20 cellular contexts compared by ENCODE assay signal in genomic region chr4:61630548-61630947, GRCh38.
DNase-seq lines count a peak whose midpoint lies in the region; ATAC-seq and TF ChIP-seq lines count a peak whose summit lies in the region.
"Had no signal": no experiment of that assay in that cellular context is flagged by ENCODE, and none has a peak within 500 bp of the region (broad histone marks: within the 10 kb centered on the region; RNA-seq: fewer than 3 reads in every experiment).

No MANE protein-coding gene starts in this region.

- H3K23ac ChIP-seq in IMR-90 (ENCODE audit: low read depth, low read length), result no peak overlapping the region
- H3K23ac ChIP-seq in neuronal stem cell (ENCODE audit: low read depth, low read length, poor library complexity), result no peak overlapping the region

- no peak overlapping the region for H3K27ac ChIP-seq in IMR-90 (ENCODE audit: insufficient read depth, low read length)
- no peak overlapping the region for H3K27ac ChIP-seq in neuronal stem cell (replicated peaks; ENCODE audit: low read length)
- H3K27ac ChIP-seq: A549; BLaER1 treated with 17β-estradiol and CSF1 and Interleukin-3, amounts not matched to agents 10 nM and 100 nM; GM23248 had no signal

- H2BK15ac ChIP-seq in IMR-90 (ENCODE audit: low read depth, low read length) (no peak overlapping the region), neuronal stem cell (ENCODE audit: low read length) (no peak overlapping the region)

- no CpG with 5 or more reads among the region's 2 CpGs for WGBS in IMR-90 (ENCODE audit: extremely low coverage in 2 of 2, insufficient read length in 1 of 2), 2 experiments
- no CpG with 5 or more reads among the region's 2 CpGs for WGBS in neuronal stem cell (ENCODE audit: extremely low coverage in 2 of 2, insufficient read length in 2 of 2, insufficient replicate concordance in 1 of 2), 2 donors

- no peak overlapping the region for H4K5ac ChIP-seq in IMR-90 (ENCODE audit: low read depth, low read length)

- H2BK12ac ChIP-seq in neuronal stem cell (ENCODE audit: low read length), result no peak overlapping the region

- H3K9me3 ChIP-seq in IMR-90 (ENCODE audit: control insufficient read depth, insufficient read depth, low read length) (no peaks in the 10 kb centered on the region), mucosa of descending colon (no peaks in the 10 kb centered on the region), neuronal stem cell (replicated peaks in 1 of 2; ENCODE audit: control insufficient read depth in 2 of 2, insufficient read depth in 1 of 2, low read depth in 1 of 2, low read length in 2 of 2) (no peaks in the 10 kb centered on the region)
- H3K9me3 ChIP-seq: A549; BE2C; BLaER1 treated with 17β-estradiol and CSF1 and Interleukin-3, amounts not matched to agents 10 nM and 100 nM had no signal

- no peak overlapping the region for H3K4ac ChIP-seq in IMR-90 (ENCODE audit: low read depth, low read length)
- no peak overlapping the region for H3K4ac ChIP-seq in neuronal stem cell (ENCODE audit: low read length)

- TF ChIP-seq CTCF in IMR-90 (conservative IDR thresholded peaks at IDR 0.05; ENCODE audit: low read depth, low read length) (no peak), mucosa of descending colon (IDR thresholded peaks at IDR 0.05) (no peak), GM13976 (IDR thresholded peaks at IDR 0.05; ENCODE audit: borderline replicate concordance, control extremely low read depth, extremely low read depth, insufficient read depth, missing control alignments) (no peak)

- no peak for TF ChIP-seq POLR2A in IMR-90 (IDR thresholded peaks at IDR 0.05; ENCODE audit: low read depth, low read length)

- no peaks in the 10 kb centered on the region for H3K9me1 ChIP-seq in IMR-90 (ENCODE audit: insufficient read depth, low read length)

- TF ChIP-seq RAD21 in IMR-90 (IDR thresholded peaks at IDR 0.05; ENCODE audit: low read length), result no peak

- H3K14ac ChIP-seq in IMR-90 (replicated peaks; ENCODE audit: low read depth, low read length), result no peak overlapping the region
- H3K14ac ChIP-seq in neuronal stem cell (ENCODE audit: low read length), result no peak overlapping the region

- H3K79me1 ChIP-seq in IMR-90 (ENCODE audit: low read depth in 1 of 2, low read length in 2 of 2), result no peaks in the 10 kb centered on the region
- H3K79me1 ChIP-seq in neuronal stem cell (ENCODE audit: low read depth, low read length), result no peaks in the 10 kb centered on the region

- H3K9ac ChIP-seq in IMR-90 (ENCODE audit: low read depth, low read length) (no peak overlapping the region), neuronal stem cell (ENCODE audit: low read depth, low read length, poor library complexity) (no peak overlapping the region)
- H3K9ac ChIP-seq: BLaER1 treated with 17β-estradiol and CSF1 and Interleukin-3, amounts not matched to agents 10 nM and 100 nM; GM23248 had no signal

- ATAC-seq in IMR-90 (ENCODE audit: low read depth) (peak; percentile 48), left colon (peak; percentile 71), mucosa of descending colon (peak; percentile 55)
- ATAC-seq: A549 had no signal

- in situ Hi-C loops in IMR-90 (cut with MboI; ENCODE audit: low sequenced_read_pairs) (no loop called here), GM13976 (cut with MboI; ENCODE audit: low sequenced_read_pairs, unreplicated experiment) (no loop called here)

- H2BK120ac ChIP-seq in IMR-90 (ENCODE audit: low read depth, low read length), result no peak overlapping the region
- no peak overlapping the region for H2BK120ac ChIP-seq in neuronal stem cell (ENCODE audit: low read depth, low read length)

- H3K4me2 ChIP-seq in IMR-90 (ENCODE audit: low read depth, low read length) (no peak overlapping the region), neuronal stem cell (ENCODE audit: insufficient read depth, low read length, poor library complexity, severe bottlenecking) (no peak overlapping the region)
- H3K4me2 ChIP-seq: A549; BLaER1 treated with 17β-estradiol and CSF1 and Interleukin-3, amounts not matched to agents 10 nM and 100 nM had no signal

- no peak overlapping the region for H2BK20ac ChIP-seq in IMR-90 (ENCODE audit: low read depth, low read length)

- H3K27me3 ChIP-seq in IMR-90 (ENCODE audit: control insufficient read depth, insufficient read depth, low read length) (no peaks in the 10 kb centered on the region), neuronal stem cell (ENCODE audit: control insufficient read depth in 3 of 3, insufficient read depth in 3 of 3, low read depth in 1 of 3, low read length in 3 of 3) (no peaks in the 10 kb centered on the region)
- H3K27me3 ChIP-seq: BE2C; BLaER1 treated with 17β-estradiol and CSF1 and Interleukin-3, amounts not matched to agents 10 nM and 100 nM had no signal

- H4K91ac ChIP-seq in IMR-90 (ENCODE audit: insufficient read depth, low read depth, low read length) (no peak overlapping the region), neuronal stem cell (ENCODE audit: low read depth, low read length, poor library complexity) (no peak overlapping the region)

- H3K56ac ChIP-seq in IMR-90 (ENCODE audit: extremely low read depth, insufficient read depth, low read length), result no peak overlapping the region

- H3K4me1 ChIP-seq in IMR-90 (ENCODE audit: control insufficient read depth, insufficient read depth, low read length) (no peaks in the 10 kb centered on the region), mucosa of descending colon (ENCODE audit: low read depth) (peaks cover 6% of the 10 kb centered on the region), neuronal stem cell (ENCODE audit: control insufficient read depth in 2 of 2, insufficient read depth in 1 of 2, low read depth in 1 of 2, low read length in 2 of 2) (no peaks in the 10 kb centered on the region)
- H3K4me1 ChIP-seq: A549; BE2C; BLaER1 treated with 17β-estradiol and CSF1 and Interleukin-3, amounts not matched to agents 10 nM and 100 nM had no signal

- POLR2A ChIA-PET in IMR-90 (lab: Charles Lee; ENCODE audit: unreplicated experiment), result interaction anchor here (0.6 kb wide), 2 partner anchors 25 to 1278 kb away, joined by 3 read pairs; no protein-coding TSS in a partner anchor

- no peak overlapping the region for H2AFZ ChIP-seq in IMR-90 (replicated peaks; ENCODE audit: low read length, poor library complexity)
- H2AFZ ChIP-seq in neuronal stem cell (ENCODE audit: low read length), result no peak overlapping the region
- H2AFZ ChIP-seq: GM23248 had no signal

- no peak overlapping the region for H2AK9ac ChIP-seq in IMR-90 (replicated peaks; ENCODE audit: low read depth, low read length, poor library complexity)

- H3K36me3 ChIP-seq in IMR-90 (ENCODE audit: control insufficient read depth, insufficient read depth, low read length), result no peaks in the 10 kb centered on the region
- H3K36me3 ChIP-seq in mucosa of descending colon (ENCODE audit: low read depth), result no peaks in the 10 kb centered on the region
- H3K36me3 ChIP-seq in neuronal stem cell (replicated peaks in 1 of 2; ENCODE audit: control insufficient read depth in 2 of 2, insufficient read depth in 2 of 2, low read length in 2 of 2), result no peaks in the 10 kb centered on the region
- H3K36me3 ChIP-seq: BE2C; BLaER1 treated with 17β-estradiol and CSF1 and Interleukin-3, amounts not matched to agents 10 nM and 100 nM had no signal

- BruUV-seq in IMR-90 (replicated peaks; lab: Mats Ljungman, UMichigan), result no TSS peak

- no peaks in the 10 kb centered on the region for H4K20me1 ChIP-seq in IMR-90 (ENCODE audit: insufficient read depth, low read length)
- H4K20me1 ChIP-seq: BLaER1 treated with 17β-estradiol and CSF1 and Interleukin-3, amounts not matched to agents 10 nM and 100 nM had no signal

- H2AK5ac ChIP-seq in IMR-90 (ENCODE audit: low read depth, low read length) (no peak overlapping the region), neuronal stem cell (ENCODE audit: low read depth, low read length) (no peak overlapping the region)

- H3K4me3 ChIP-seq in IMR-90 (ENCODE audit: insufficient read depth, low read depth, low read length) (no peak overlapping the region), mucosa of descending colon (no peak overlapping the region), neuronal stem cell (ENCODE audit: low read length in 2 of 2) (no peak overlapping the region)
- H3K4me3 ChIP-seq: A549; BLaER1 treated with 17β-estradiol and CSF1 and Interleukin-3, amounts not matched to agents 10 nM and 100 nM; GM23248 had no signal

- H4K8ac ChIP-seq in IMR-90 (ENCODE audit: low read depth in 2 of 2, low read length in 2 of 2) (no peak overlapping the region), neuronal stem cell (ENCODE audit: low read depth, low read length) (no peak overlapping the region)

- dilution Hi-C loops in IMR-90 (cut with HindIII; ENCODE audit: low sequenced_read_pairs, unreplicated experiment), result no loop called here

- no peak overlapping the region; the same call in 1 of the 2 replicates for H3K18ac ChIP-seq in IMR-90 (ENCODE audit: low read depth, low read length)
- no peak overlapping the region for H3K18ac ChIP-seq in neuronal stem cell (ENCODE audit: low read length)

- intact Hi-C loops in IMR-90 (cut with micrococcal nuclease), result no loop called here
- intact Hi-C loops in left colon (cut with DNase I, micrococcal nuclease), result no loop called here
- intact Hi-C loops in mucosa of descending colon (cut with DNase I, micrococcal nuclease), result no loop called here

- CTCF ChIA-PET in IMR-90 (lab: Yijun Ruan, JAX), result interaction anchor here (0.7 kb wide), 1 partner anchor 14 kb away, joined by 3 read pairs; no protein-coding TSS in a partner anchor

- H2BK5ac ChIP-seq in IMR-90 (ENCODE audit: low read depth, low read length, poor library complexity, severe bottlenecking) (no peak overlapping the region), neuronal stem cell (ENCODE audit: low read length) (no peak overlapping the region)

- DNase-seq in IMR-90 (peak; percentile 15), NCI-H526 treated with DMSO at 0.1 percent for 48 hours (lab: John Stamatoyannopoulos, UW) (peak; percentile 40), left colon (no peak), mucosa of descending colon (no peak), neuronal stem cell (ENCODE audit: low spot score) (no peak), GM13976 (ENCODE audit: low spot score) (no peak), HT-29 (ENCODE audit: low spot score) (no peak)
- DNase-seq: 8988T; ACHN; AML-193; BE2C; CD4-positive, alpha-beta T cell; CD8-positive, alpha-beta memory T cell; DMS153; DND-41; GM23248; H7; HCEC 1CT had no signal

TF ChIP-seq in IMR-90, 13 proteins besides CTCF, POLR2A, EP300 and RAD21:
- TF ChIP-seq FOS (IDR thresholded peaks at IDR 0.05; ENCODE audit: low read depth, low read length) (no peak), MAFK (IDR thresholded peaks at IDR 0.05; ENCODE audit: low read depth, low read length) (no peak), SMC3 (IDR thresholded peaks at IDR 0.05; ENCODE audit: low read depth, low read length) (no peak), RFX5 (IDR thresholded peaks at IDR 0.05; ENCODE audit: low read depth, low read length) (no peak), CEBPB (IDR thresholded peaks at IDR 0.05; ENCODE audit: low read depth, low read length) (no peak), BHLHE40 (IDR thresholded peaks at IDR 0.05; ENCODE audit: low read depth, low read length) (no peak), CHD1 (IDR thresholded peaks at IDR 0.05; ENCODE audit: low read depth, low read length) (no peak), RCOR1 (IDR thresholded peaks at IDR 0.05; ENCODE audit: insufficient replicate concordance, low read length) (no peak)
TF ChIP-seq in IMR-90: peak in this region for 0.

Comparison
In these comparisons a context has a peak if more than half of its experiments do, and no peak if none do; other contexts are left out.
1. DNase-seq: peak in IMR-90 (single experiment) and NCI-H526 treated with DMSO at 0.1 percent for 48 hours (single experiment); none in left colon (0 of 2), mucosa of descending colon (0 of 3), neuronal stem cell (single experiment), GM13976 (single experiment) and HT-29 (single experiment).
2. Peak in every context shown above with its lines, with median percentiles within 50 percentile points of each other: ATAC-seq.